7 cellular contexts compared by ENCODE assay signal in the genomic region with DNA sequence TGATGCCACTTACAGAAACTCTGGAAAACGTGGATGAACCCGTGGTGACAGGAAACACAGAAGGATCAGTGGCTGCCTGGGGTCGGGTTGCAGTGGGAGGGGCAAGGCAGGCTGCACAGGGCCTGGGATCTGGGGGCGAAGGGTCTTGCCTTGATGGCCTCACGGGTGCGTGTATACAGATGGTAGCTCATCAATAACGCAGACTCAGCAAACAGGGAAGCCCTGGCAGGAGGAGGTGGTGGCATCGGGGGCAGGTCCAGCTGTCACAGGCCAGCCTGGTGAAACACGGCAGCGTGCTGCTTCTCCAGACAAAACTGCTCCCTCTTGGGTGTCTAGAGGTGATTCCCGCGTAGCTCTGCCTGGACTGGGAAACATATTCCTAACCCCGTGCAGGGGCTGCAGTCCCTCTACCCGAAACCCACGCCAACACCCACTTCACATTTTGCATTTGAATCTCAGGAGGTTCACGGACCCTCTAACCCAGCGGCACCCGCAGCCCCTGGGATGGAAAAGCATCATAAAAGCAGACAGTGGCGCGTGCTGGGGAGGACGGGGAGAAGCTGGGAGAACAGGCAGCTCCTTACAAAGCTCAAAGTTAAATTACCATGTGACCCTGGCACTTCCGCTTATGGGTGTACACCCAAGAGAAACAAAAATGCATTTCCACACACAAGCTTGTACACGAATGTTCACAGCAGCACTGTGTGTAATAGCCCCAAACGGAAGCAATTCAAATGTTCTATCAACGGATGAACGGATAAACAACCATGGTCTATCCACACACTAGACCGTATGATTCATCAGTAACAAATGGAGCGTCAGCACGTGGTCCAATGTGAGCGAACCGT.
A peak's percentile ranks its signal among the peaks of the same experiment; 100 is the strongest.
DNase-seq lines count a peak whose midpoint lies in the region; TF ChIP-seq lines count a peak whose summit lies in the region.
"Not testable (repeated sequence)": the region's sequence is repeated elsewhere in the genome, so short reads cannot be mapped to it uniquely, and the experiment has no call there.

No MANE protein-coding gene starts in this region.

- H3K4me3 ChIP-seq in BLaER1 treated with 17β-estradiol and CSF1 and Interleukin-3, amounts not matched to agents 10 nM and 100 nM; HFF-Myc (replicated peaks; ENCODE audit: low read depth, low read length): not testable (repeated sequence)

- H3K4me1 ChIP-seq in BLaER1 treated with 17β-estradiol and CSF1 and Interleukin-3, amounts not matched to agents 10 nM and 100 nM, result peaks cover 13 to 37% (median 26%) of the 10 kb centered on the region in 10 experiments

- peak; percentile 57 for DNase-seq in HFF-Myc (ENCODE audit: extremely low read depth, low read depth)
- peak; percentile 92 for DNase-seq in RPMI7951 (ENCODE audit: low read depth)
- DNase-seq in amniotic epithelial cell (ENCODE audit: low read depth), result peak; percentile 50
- DNase-seq in glutamatergic neuron, result peak; percentile 11
- peak; percentile 86 for DNase-seq in mesenteric fat pad (ENCODE audit: low spot score)
- DNase-seq in retina, result peak; percentile 54

- H3K4me2 ChIP-seq in BLaER1 treated with 17β-estradiol and CSF1 and Interleukin-3, amounts not matched to agents 10 nM and 100 nM, result peak overlapping the region; percentile 27 to 52 (median 43); a peak in 21 of 22 replicates

- not testable (repeated sequence) for H3K27me3 Mint-ChIP-seq in glutamatergic neuron (ENCODE audit: unreplicated experiment)

- H3K36me3 ChIP-seq in BLaER1 treated with 17β-estradiol and CSF1 and Interleukin-3, amounts not matched to agents 10 nM and 100 nM, result peaks cover 0 to 21% (median 4%) of the 10 kb centered on the region in 11 experiments; a peak in 11 of 22 replicates

- H3K27ac ChIP-seq in BLaER1 treated with 17β-estradiol and CSF1 and Interleukin-3, amounts not matched to agents 10 nM and 100 nM, result not testable (repeated sequence)

- not testable (repeated sequence) for H3K9ac ChIP-seq in BLaER1 treated with 17β-estradiol and CSF1 and Interleukin-3, amounts not matched to agents 10 nM and 100 nM

- not testable (repeated sequence) for H3K27me3 ChIP-seq in BLaER1 treated with 17β-estradiol and CSF1 and Interleukin-3, amounts not matched to agents 10 nM and 100 nM

- not testable (repeated sequence) for H3K9me3 Mint-ChIP-seq in glutamatergic neuron (ENCODE audit: unreplicated experiment)

- peaks cover 39 to 56% (median 51%) of the 10 kb centered on the region in 11 experiments for H4K20me1 ChIP-seq in BLaER1 treated with 17β-estradiol and CSF1 and Interleukin-3, amounts not matched to agents 10 nM and 100 nM

- H3K4me1 Mint-ChIP-seq in glutamatergic neuron (ENCODE audit: low read depth, unreplicated experiment), result peaks cover 19% of the 10 kb centered on the region

- peak overlapping the region; percentile 30 for H3K4me3 Mint-ChIP-seq in glutamatergic neuron (ENCODE audit: unreplicated experiment)

- H3K36me3 Mint-ChIP-seq in glutamatergic neuron (ENCODE audit: unreplicated experiment), result peaks cover 14% of the 10 kb centered on the region

- H3K9me3 ChIP-seq in BLaER1 treated with 17β-estradiol and CSF1 and Interleukin-3, amounts not matched to agents 10 nM and 100 nM (replicated peaks in 1 of 11), result peaks cover 15 to 33% (median 26%) of the 10 kb centered on the region in 11 experiments; a peak in 21 of 22 replicates

- not testable (repeated sequence) for TF ChIP-seq CTCF in HFF-Myc (IDR thresholded peaks at IDR 0.05; ENCODE audit: low read depth, low read length, missing control alignments); glutamatergic neuron (IDR thresholded peaks at IDR 0.05; ENCODE audit: partially characterized antibody, unreplicated experiment)

- H3K27ac Mint-ChIP-seq in glutamatergic neuron (ENCODE audit: unreplicated experiment), result peak overlapping the region; percentile 52

Comparison
In these comparisons a context has a peak if more than half of its experiments do, and no peak if none do; other contexts are left out.
1. DNase-seq: peak in every context shown above with its lines; median percentile 92 in RPMI7951; 86 in mesenteric fat pad; 57 in HFF-Myc; 54 in retina; 50 in amniotic epithelial cell; 11 in glutamatergic neuron.